In the genomic region with DNA sequence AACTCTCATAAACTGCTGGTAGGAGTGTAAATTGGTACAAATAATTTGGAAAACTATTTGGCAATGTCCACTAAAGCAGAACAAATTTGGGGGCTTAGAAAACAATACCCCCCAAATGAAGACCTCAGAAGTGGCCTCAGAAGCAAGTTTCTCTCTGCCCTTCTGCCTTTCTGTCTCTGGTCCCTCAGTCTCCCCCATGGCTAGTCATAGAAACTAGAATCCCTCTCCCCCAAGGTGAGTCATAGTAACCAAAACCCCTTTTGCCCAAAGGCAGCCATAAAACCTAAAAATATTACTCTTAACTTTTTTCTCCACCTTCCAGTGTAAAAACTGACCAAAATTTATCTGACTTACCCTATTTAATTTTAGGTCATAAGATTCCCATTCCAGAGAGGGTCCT, we compare ENCODE assay signal across 3 cellular contexts.
"Had no signal": no experiment of that assay in that cellular context is flagged by ENCODE, and none has a peak within 500 bp of the region (broad histone marks: within the 10 kb centered on the region; RNA-seq: fewer than 3 reads in every experiment).

No MANE protein-coding gene starts in this region.

- H3K4me3 ChIP-seq: GM12878 had no signal

- ATAC-seq: GM12878 had no signal

- DNase-seq: GDM1, GF-D8 had no signal
